In the genomic region with DNA sequence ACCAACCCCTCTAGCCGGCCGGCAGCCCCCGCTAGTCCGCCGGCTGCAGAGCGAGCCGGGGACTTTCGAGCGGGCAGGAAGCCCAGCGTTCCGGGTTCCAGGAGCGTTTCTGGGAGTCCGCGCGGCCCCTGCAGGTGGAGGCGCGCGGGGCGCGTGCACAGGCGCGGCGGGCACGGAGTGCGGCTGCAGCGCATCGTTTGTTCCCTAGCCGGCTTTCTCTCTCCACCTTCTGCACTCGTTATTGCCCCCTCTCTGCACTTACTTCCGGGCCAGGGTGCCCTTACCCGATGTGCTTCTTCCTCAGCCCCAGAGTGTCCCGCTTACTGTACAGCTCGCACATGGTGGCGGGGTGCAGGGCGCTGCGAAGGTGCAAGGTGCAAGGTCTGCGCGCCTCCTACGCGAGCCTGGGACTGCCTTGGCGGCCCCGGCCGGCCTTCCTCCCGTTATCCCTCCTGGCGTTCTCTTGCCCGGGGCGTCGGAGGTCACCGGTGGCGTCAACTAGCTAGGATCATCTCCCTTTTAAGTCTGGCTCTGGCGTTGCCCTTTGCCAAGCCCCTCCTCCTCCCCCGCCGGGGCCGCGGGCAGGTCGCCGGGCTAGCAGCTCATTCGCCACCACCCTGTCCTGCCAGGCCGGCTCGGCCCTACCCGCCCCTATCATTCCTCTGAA, we compare ENCODE assay signal across 8 cellular contexts. TPM values are rescaled to one million over a fixed set of nuclear protein-coding genes. Genes with fewer than 3 reads are reported as not detected.
DNase-seq lines count a peak whose midpoint lies in the region; ATAC-seq and TF ChIP-seq lines count a peak whose summit lies in the region.

A gene (minus strand): TSS at position 495 of the 667 bp plus-strand sequence. CDS start 155 bp downstream, at position 340.

- peak; percentile 67 for ATAC-seq in sciatic nerve

- DNase-seq in GM12865 (ENCODE audit: low read depth) (no peak), NCI-H69 (lab: John Stamatoyannopoulos, UW) (peak; percentile 44), astrocyte of the hippocampus (ENCODE audit: low read depth, low spot score) (peak; percentile 61), iPS DF 19.7 (ENCODE audit: low read depth, low spot score) (peak; percentile 30), sciatic nerve (ENCODE audit: low spot score) (no peak), A172 (ENCODE audit: low spot score) (no peak), NCI-H774 (lab: John Stamatoyannopoulos, UW) (no peak), NCI-H2029 treated with DMSO at 0.1 percent for 48 hours (lab: John Stamatoyannopoulos, UW) (no peak)

- peak within 1 kb of the TSS; percentile 23; the same call in 1 of the 2 replicates for H3K4me3 ChIP-seq in GM12865 (ENCODE audit: low read depth, low read length)

- intact Hi-C loops in sciatic nerve (cut with DNase I): no loop called here

- TF ChIP-seq CTCF in GM12865 (IDR thresholded peaks at IDR 0.05; ENCODE audit: insufficient read depth, low read depth, low read length, missing control alignments): no peak

RNA-seq across cellular contexts. Expression of the gene that starts here (rescaled TPM):
- total RNA-seq in sciatic nerve: 8.3 TPM
- not detected in 2 replicates for total RNA-seq in A172 (2014; rRNA removed; shearing (Covaris generic))

Comparison
In these comparisons a context has a peak if more than half of its experiments do, and no peak if none do; other contexts are left out.
1. DNase-seq: peak in NCI-H69 (single experiment), astrocyte of the hippocampus (single experiment) and iPS DF 19.7 (single experiment); none in GM12865 (single experiment), sciatic nerve (single experiment), A172 (single experiment), NCI-H774 (single experiment) and NCI-H2029 treated with DMSO at 0.1 percent for 48 hours (single experiment).